Comparison of ENCODE assay signal across 8 cellular contexts in genomic region chr14:105168979-105169507, GRCh38. TPM values are rescaled to one million over a fixed set of nuclear protein-coding genes. Genes with fewer than 3 reads are reported as not detected.
A peak's percentile ranks its signal among the peaks of the same experiment; 100 is the strongest.
DNase-seq lines count a peak whose midpoint lies in the region; ATAC-seq and FAIRE-seq lines count a peak whose summit lies in the region.

No MANE protein-coding gene starts in this region.

- DNase-seq in activated CD4-positive, alpha-beta T cell treated with anti-CD3 and anti-CD28 coated beads for 36 hours = peak; percentile 69
- no peak for DNase-seq in activated CD4-positive, alpha-beta T cell treated with anti-CD3 and anti-CD28 coated beads for 1 hour
- DNase-seq in SW480 (ENCODE audit: low spot score) = peak; percentile 60
- peak; percentile 23 for DNase-seq in cerebellum (ENCODE audit: low spot score)
- DNase-seq in naive B cell = peak; percentile 40
- no peak for DNase-seq in small intestine

- H3K4me3 ChIP-seq in small intestine (ENCODE audit: low read depth in 1 of 2, low read length in 2 of 2) = peak overlapping the region in 1 of 2 donors; percentile 62

- peaks cover 4% of the 10 kb centered on the region for H3K4me1 Mint-ChIP-seq in activated CD4-positive, alpha-beta T cell treated with anti-CD3 and anti-CD28 coated beads for 36 hours
- H3K4me1 Mint-ChIP-seq in naive B cell = peaks cover 11 to 18% (median 17%) of the 10 kb centered on the region in 3 donors

- no peaks in the 10 kb centered on the region for H3K36me3 ChIP-seq in small intestine (ENCODE audit: control insufficient read depth in 2 of 2, insufficient read depth in 2 of 2, low read length in 2 of 2)

- peak overlapping the region; percentile 53 for H3K4me3 Mint-ChIP-seq in activated CD4-positive, alpha-beta T cell treated with anti-CD3 and anti-CD28 coated beads for 36 hours
- peak overlapping the region in 7 of 8 donors; percentile 54 to 89 (median 80) for H3K4me3 Mint-ChIP-seq in naive B cell

- 7 to 19% (median 8%) methylated on average over 9 to 54 of the region's 54 CpGs for WGBS in small intestine, 3 donors

- peaks cover 5 to 11% of the 10 kb centered on the region in 2 donors for H3K27me3 ChIP-seq in small intestine (ENCODE audit: control insufficient read depth in 2 of 2, insufficient read depth in 2 of 2, low read length in 2 of 2)

- no peak for FAIRE-seq in small intestine (lab: Jason Lieb, UNC)

- no peaks in the 10 kb centered on the region for H3K9me3 ChIP-seq in small intestine (ENCODE audit: control insufficient read depth, low read depth)

- POLR2A ChIA-PET in activated CD4-positive, alpha-beta T cell treated with anti-CD3 and anti-CD28 coated beads for 36 hours (lab: Charles Lee) = no interaction called here

- peak; percentile 55 for ATAC-seq in activated CD4-positive, alpha-beta T cell treated with anti-CD3 and anti-CD28 coated beads for 36 hours
- ATAC-seq in naive B cell (ENCODE audit: low read depth in 2 of 2) (peak; percentile 44), HG03097 (IDR thresholded peaks at IDR 0.05; ENCODE audit: low FRiP score, unreplicated experiment) (no peak), HG03521 (IDR thresholded peaks at IDR 0.05; ENCODE audit: unreplicated experiment) (no peak)

- no peak overlapping the region for H3K27ac Mint-ChIP-seq in activated CD4-positive, alpha-beta T cell treated with anti-CD3 and anti-CD28 coated beads for 36 hours
- peak overlapping the region in 1 of 6 donors; percentile 61 for H3K27ac Mint-ChIP-seq in naive B cell

- H3K27me3 Mint-ChIP-seq in activated CD4-positive, alpha-beta T cell treated with anti-CD3 and anti-CD28 coated beads for 36 hours = peaks cover 6% of the 10 kb centered on the region
- H3K27me3 Mint-ChIP-seq in naive B cell = peaks cover 5 to 37% (median 25%) of the 10 kb centered on the region in 3 donors

- CTCF ChIA-PET in activated CD4-positive, alpha-beta T cell treated with anti-CD3 and anti-CD28 coated beads for 36 hours (lab: Charles Lee) = interaction anchor here (0.6 to 1.6 kb wide), 6 partner anchors 13 to 183 kb away, joined by 3 to 6 read pairs (median 4); no protein-coding TSS in a partner anchor

- H3K9me3 Mint-ChIP-seq in activated CD4-positive, alpha-beta T cell treated with anti-CD3 and anti-CD28 coated beads for 36 hours (ENCODE audit: low read depth) = no peaks in the 10 kb centered on the region
- H3K9me3 Mint-ChIP-seq in naive B cell = no peaks in the 10 kb centered on the region

- intact Hi-C loops in activated CD4-positive, alpha-beta T cell treated with anti-CD3 and anti-CD28 coated beads for 36 hours (cut with DNase I, micrococcal nuclease) = loop anchor here (1.0 to 10.0 kb wide), 4 partner anchors 76 to 183 kb away; partner anchors contain the start of gene BTBD6 (in 1 of the 2)

- H3K36me3 Mint-ChIP-seq in activated CD4-positive, alpha-beta T cell treated with anti-CD3 and anti-CD28 coated beads for 36 hours (ENCODE audit: low read depth) = no peaks in the 10 kb centered on the region
- H3K36me3 Mint-ChIP-seq in naive B cell = peaks cover 0 to 7% of the 10 kb centered on the region in 2 donors

- no peak overlapping the region for H3K27ac ChIP-seq in small intestine (ENCODE audit: low read depth in 1 of 2, low read length in 1 of 2)

- no peaks in the 10 kb centered on the region for H3K4me1 ChIP-seq in small intestine (ENCODE audit: control insufficient read depth in 2 of 2, insufficient read depth in 1 of 2, low read depth in 1 of 2, low read length in 1 of 2)

RNA-seq across cellular contexts. Expression of gene JAG2, which starts 0.5 kb away (rescaled TPM):
- 1 to 10 TPM; 3.2 to 3.6 TPM for total RNA-seq in activated CD4-positive, alpha-beta T cell treated with anti-CD3 and anti-CD28 coated beads for 36 hours
- 16.8 TPM for total RNA-seq in cerebellum
- polyA plus RNA-seq in naive B cell (ENCODE audit: low read depth in 6 of 6) = not detected
- polyA plus RNA-seq in small intestine = 10 to 100 TPM in 1 of 3 donors, 1 to 10 TPM in 2; 2.0 to 15.1 (median 2.2) TPM

RNA-seq across cellular contexts. Expression of gene NUDT14, which starts 12.1 kb away (rescaled TPM):
- total RNA-seq in activated CD4-positive, alpha-beta T cell treated with anti-CD3 and anti-CD28 coated beads for 36 hours = 10 to 100 TPM; 12.3 to 13.5 TPM
- 9.7 TPM for total RNA-seq in cerebellum
- polyA plus RNA-seq in naive B cell (ENCODE audit: low read depth in 6 of 6) (10 to 100 TPM in 2 of 6 donors, 1 to 10 TPM in 4; 4.4 to 20.6 (median 9.1) TPM), small intestine (10 to 100 TPM; 25.9 to 61.1 (median 42.4) TPM)

Comparison
In these comparisons a context has a peak if more than half of its experiments do, and no peak if none do; other contexts are left out.
1. DNase-seq: peak in activated CD4-positive, alpha-beta T cell treated with anti-CD3 and anti-CD28 coated beads for 36 hours (single experiment), SW480 (single experiment), cerebellum (single experiment) and naive B cell (single experiment); none in activated CD4-positive, alpha-beta T cell treated with anti-CD3 and anti-CD28 coated beads for 1 hour (single experiment) and small intestine (single experiment).
2. ATAC-seq: peak in activated CD4-positive, alpha-beta T cell treated with anti-CD3 and anti-CD28 coated beads for 36 hours (single experiment) and naive B cell (2 of 2); none in HG03097 (single experiment) and HG03521 (single experiment).